ENCODE assay signal across 11 cellular contexts in genomic region chr2:48529189-48529588, GRCh38. TPM values are rescaled to one million over a fixed set of nuclear protein-coding genes. Genes with fewer than 3 reads are reported as not detected.
DNase-seq lines count a peak whose midpoint lies in the region; ATAC-seq, FAIRE-seq and TF ChIP-seq lines count a peak whose summit lies in the region.
"Had no signal": no experiment of that assay in that cellular context is flagged by ENCODE, and none has a peak within 500 bp of the region (broad histone marks: within the 10 kb centered on the region; RNA-seq: fewer than 3 reads in every experiment).

No MANE protein-coding gene starts in this region.

- DNase-seq in GM23248, result peak; percentile 40
- DNase-seq in GM12892 (ENCODE audit: insufficient read length), result no peak
- DNase-seq in effector memory CD4-positive, alpha-beta T cell, result no peak
- no peak for DNase-seq in MV-4-11 (lab: John Stamatoyannopoulos, UW)
- DNase-seq: GF-D8, MM.1S had no signal

- H3K9ac ChIP-seq in GM23248 (no peak overlapping the region), muscle layer of colon (ENCODE audit: low read length) (no peak overlapping the region)

- H3K4me3 ChIP-seq in ACC112 (ENCODE audit: low read depth, low read length) (0 out of 2 replicates have a peak overlapping the region, but pooled peaks have one; percentile 34), GM23248 (no peak overlapping the region), muscle layer of colon (ENCODE audit: low read depth in 1 of 2, low read length in 2 of 2) (peak overlapping the region in 1 of 2 donors; percentile 7)
- H3K4me3 ChIP-seq in effector memory CD4-positive, alpha-beta T cell (ENCODE audit: insufficient read depth, low read depth, low read length, poor library complexity, severe bottlenecking), result no peak overlapping the region

- H3K4me3 Mint-ChIP-seq in activated T-helper 17 cell treated with anti-CD3 and anti-CD28 coated beads, Interleukin-2, amount 50 U/mL, for 72 hours, result peak overlapping the region; percentile 83

- peaks cover 8% of the 10 kb centered on the region for H3K4me1 ChIP-seq in ACC112 (ENCODE audit: control insufficient read depth, insufficient read depth, low read length, unreplicated experiment)
- H3K4me1 ChIP-seq in GM23248 (ENCODE audit: insufficient read depth), result peaks cover 6% of the 10 kb centered on the region; the same call in 1 of the 2 replicates
- peaks cover 43% of the 10 kb centered on the region for H3K4me1 ChIP-seq in muscle layer of colon (ENCODE audit: insufficient read depth, low read length)
- H3K4me1 ChIP-seq in effector memory CD4-positive, alpha-beta T cell (ENCODE audit: control insufficient read depth, insufficient read depth, low read length, poor library complexity, severe bottlenecking), result peaks cover 6% of the 10 kb centered on the region

- in situ Hi-C loops in GM23248 (cut with MboI), result no loop called here

- no peak overlapping the region for H3K27ac Mint-ChIP-seq in activated T-helper 17 cell treated with anti-CD3 and anti-CD28 coated beads, Interleukin-2, amount 50 U/mL, for 72 hours
- H3K27ac Mint-ChIP-seq: dendritic cell treated with granulocyte-macrophage colony-stimulating factor and Interleukin-4, amounts not matched to agents 40 ng/mL and 50 ng/mL, for 4 days had no signal

- no peaks in the 10 kb centered on the region for H3K9me2 ChIP-seq in GM23248 (ENCODE audit: insufficient read depth)

- peaks cover 8% of the 10 kb centered on the region for H3K36me3 Mint-ChIP-seq in activated T-helper 17 cell treated with anti-CD3 and anti-CD28 coated beads, Interleukin-2, amount 50 U/mL, for 72 hours (ENCODE audit: low read depth)

- H3K27me3 ChIP-seq in ACC112 (ENCODE audit: insufficient read depth, low read length) (no peaks in the 10 kb centered on the region), GM23248 (replicated peaks; ENCODE audit: insufficient read depth) (no peaks in the 10 kb centered on the region), muscle layer of colon (ENCODE audit: control insufficient read depth in 1 of 2, insufficient read depth in 2 of 2, low read length in 2 of 2) (no peaks in the 10 kb centered on the region)
- H3K27me3 ChIP-seq in effector memory CD4-positive, alpha-beta T cell (replicated peaks; ENCODE audit: control insufficient read depth, insufficient read depth, low read length, poor library complexity, severe bottlenecking), result no peaks in the 10 kb centered on the region

- no peaks in the 10 kb centered on the region for H4K20me1 ChIP-seq in GM23248 (ENCODE audit: insufficient read depth)

- H3K9me3 ChIP-seq in GM23248 (ENCODE audit: low read depth) (no peaks in the 10 kb centered on the region), muscle layer of colon (ENCODE audit: low read length) (no peaks in the 10 kb centered on the region)
- no peaks in the 10 kb centered on the region for H3K9me3 ChIP-seq in effector memory CD4-positive, alpha-beta T cell (ENCODE audit: control insufficient read depth, low read length)

- 6 to 12% methylated on average over 6 to 7 of the region's 7 CpGs for WGBS in GM23248 (ENCODE audit: low coverage in 1 of 2, low lambda C conversion rate in 2 of 2, missing lambda C conversion rate in 2 of 2), 2 experiments

- no peak for ATAC-seq in activated T-helper 17 cell treated with anti-CD3 and anti-CD28 coated beads, Interleukin-2, amount 50 U/mL, for 72 hours (replicated peaks)
- no peak for ATAC-seq in GM21529 (IDR thresholded peaks at IDR 0.05; ENCODE audit: unreplicated experiment)

- peaks cover 31% of the 10 kb centered on the region for H3F3A ChIP-seq in GM23248 (ENCODE audit: insufficient read depth)

- TF ChIP-seq POLR2A in GM12892 (IDR thresholded peaks at IDR 0.05; ENCODE audit: low read depth, low read length), result no peak

- H3K4me2 ChIP-seq in GM23248 (ENCODE audit: unreplicated experiment), result no peak overlapping the region

- H3K36me3 ChIP-seq in ACC112 (ENCODE audit: insufficient read depth, low read length) (no peaks in the 10 kb centered on the region), GM23248 (ENCODE audit: low read depth) (no peaks in the 10 kb centered on the region), muscle layer of colon (ENCODE audit: insufficient read depth, low read length) (no peaks in the 10 kb centered on the region)
- no peaks in the 10 kb centered on the region for H3K36me3 ChIP-seq in effector memory CD4-positive, alpha-beta T cell (ENCODE audit: control insufficient read depth, insufficient read depth, low read length)

- no peak for FAIRE-seq in GM12892 (lab: Jason Lieb, UNC)

- peaks cover 4% of the 10 kb centered on the region for H3K4me1 Mint-ChIP-seq in activated T-helper 17 cell treated with anti-CD3 and anti-CD28 coated beads, Interleukin-2, amount 50 U/mL, for 72 hours

- H3K79me2 ChIP-seq in ACC112 (ENCODE audit: control insufficient read depth, insufficient read depth, low read length, unreplicated experiment), result no peaks in the 10 kb centered on the region
- 0 out of 2 replicates have a peak, but pooled peaks cover 4% of the 10 kb centered on the region for H3K79me2 ChIP-seq in GM23248 (ENCODE audit: insufficient read depth)

- H3K27ac ChIP-seq in ACC112 (ENCODE audit: low read depth, low read length) (no peak overlapping the region), GM23248 (no peak overlapping the region), muscle layer of colon (ENCODE audit: low read depth, low read length) (peak overlapping the region; percentile 61)
- no peak overlapping the region for H3K27ac ChIP-seq in effector memory CD4-positive, alpha-beta T cell (ENCODE audit: insufficient read depth, low read length, poor library complexity, severe bottlenecking)

- no peak overlapping the region for H2AFZ ChIP-seq in ACC112 (ENCODE audit: low read length, unreplicated experiment)
- H2AFZ ChIP-seq in GM23248, result no peak overlapping the region

- no peaks in the 10 kb centered on the region for H3K27me3 Mint-ChIP-seq in activated T-helper 17 cell treated with anti-CD3 and anti-CD28 coated beads, Interleukin-2, amount 50 U/mL, for 72 hours

- H3K9me3 Mint-ChIP-seq in activated T-helper 17 cell treated with anti-CD3 and anti-CD28 coated beads, Interleukin-2, amount 50 U/mL, for 72 hours, result no peaks in the 10 kb centered on the region
- H3K9me3 Mint-ChIP-seq: dendritic cell treated with granulocyte-macrophage colony-stimulating factor and Interleukin-4, amounts not matched to agents 40 ng/mL and 50 ng/mL, for 4 days had no signal

RNA-seq across cellular contexts. Expression of gene STON1, which starts 0.8 kb away (rescaled TPM):
- 4.9 and 5.6 TPM in 2 replicates for total RNA-seq in GM23248 (2014; rRNA removed; shearing (Covaris generic))
- polyA plus RNA-seq in GM23248 (2016; fragmentation: Nextera tagmentation; extraction: Ambion mirVana), result 3.0 TPM in 2 replicates
- 1 to 10 TPM; 3.0 to 4.2 TPM for total RNA-seq in activated T-helper 17 cell treated with anti-CD3 and anti-CD28 coated beads, Interleukin-2, amount 50 U/mL, for 72 hours
- 0.68 TPM for polyA plus RNA-seq in GM12892 (2012; ENCODE audit: missing spikeins)
